In genomic region chr9:127734747-127735529, GRCh38 we compare ENCODE assay signal across 8 cellular contexts. TPM values are rescaled to one million over a fixed set of nuclear protein-coding genes. Genes with fewer than 3 reads are reported as not detected.
DNase-seq lines count a peak whose midpoint lies in the region; TF ChIP-seq lines count a peak whose summit lies in the region.

TSS of gene TOR2A (minus strand) at chr9:127735294. CDS start at chr9:127735270, 24 bp downstream.

- no peaks in the 10 kb centered on the region for H3K9me3 Mint-ChIP-seq in neural crest cell

- H3K4me1 Mint-ChIP-seq in neural crest cell = peaks cover 19% of the 10 kb centered on the region

- H3K4me1 ChIP-seq in HAP-1 (peaks cover 8% of the 10 kb centered on the region), stomach smooth muscle (ENCODE audit: control insufficient read depth, insufficient read depth, low read length) (peaks cover 19% of the 10 kb centered on the region)

- peak; percentile 96 for DNase-seq in GDM1 (lab: John Stamatoyannopoulos, UW)
- DNase-seq in HAP-1 (ENCODE audit: low spot score in 2 of 2) = peak; percentile 96 to 99
- DNase-seq in MG63 = peak; percentile 95
- DNase-seq in SHP77 treated with DMSO at 0.1 percent for 48 hours (lab: John Stamatoyannopoulos, UW) = peak; percentile 89
- DNase-seq in activated effector memory CD4-positive, alpha-beta T cell treated with anti-CD3 and anti-CD28 coated beads, Interleukin-2, amount 50 U/mL, for 16 hours = peak; percentile 99
- DNase-seq in fibroblast of the conjunctiva (ENCODE audit: low read depth) = peak; percentile 96
- peak; percentile 99 for DNase-seq in neural crest cell (ENCODE audit: low read depth, low spot score)

- no peaks in the 10 kb centered on the region for H3K36me3 Mint-ChIP-seq in neural crest cell (ENCODE audit: low read depth)

- H3K9ac ChIP-seq in stomach smooth muscle (ENCODE audit: low read length in 2 of 2) = peak within 1 kb of the TSS; percentile 67 to 74

- in situ Hi-C loops in HAP-1 (cut with MboI; ENCODE audit: low sequenced_read_pairs) = loop anchor here (5.0 to 10.0 kb wide), 2 partner anchors 47 to 180 kb away; partner anchors contain the start of gene ST6GALNAC4

- H3K36me3 ChIP-seq in HAP-1 (replicated peaks) = no peaks in the 10 kb centered on the region
- H3K36me3 ChIP-seq in MG63 = no peaks in the 10 kb centered on the region
- peaks cover 9 to 14% of the 10 kb centered on the region in 2 donors for H3K36me3 ChIP-seq in stomach smooth muscle (ENCODE audit: control insufficient read depth in 2 of 2, insufficient read depth in 2 of 2, low read length in 2 of 2)

- peak within 1 kb of the TSS; percentile 92 for H3K27ac Mint-ChIP-seq in neural crest cell (ENCODE audit: unreplicated experiment)

- H3K9me3 ChIP-seq in HAP-1 (no peaks in the 10 kb centered on the region), MG63 (no peaks in the 10 kb centered on the region), stomach smooth muscle (ENCODE audit: control insufficient read depth in 2 of 2, low read length in 2 of 2) (no peaks in the 10 kb centered on the region)

- no peaks in the 10 kb centered on the region for H3K27me3 Mint-ChIP-seq in neural crest cell (ENCODE audit: low read depth)

- peak within 1 kb of the TSS; percentile 88 for H3K27ac ChIP-seq in stomach smooth muscle (ENCODE audit: low read length)

- H3K4me3 Mint-ChIP-seq in neural crest cell = peak within 1 kb of the TSS; percentile 92

- peak; percentile 97 for TF ChIP-seq CTCF in neural crest cell (conservative IDR thresholded peaks at IDR 0.05)

- H3K27me3 ChIP-seq in HAP-1 (ENCODE audit: low read depth) = no peaks in the 10 kb centered on the region
- H3K27me3 ChIP-seq in MG63 = no peaks in the 10 kb centered on the region
- H3K27me3 ChIP-seq in stomach smooth muscle (ENCODE audit: control insufficient read depth in 1 of 2, insufficient read depth in 2 of 2, low read length in 2 of 2) = no peaks in the 10 kb centered on the region

- H3K4me3 ChIP-seq in HAP-1 (peak within 1 kb of the TSS; percentile 57), MG63 (peak within 1 kb of the TSS; percentile 68), stomach smooth muscle (ENCODE audit: low read length in 2 of 2) (peak within 1 kb of the TSS; percentile 35 to 82)

RNA-seq across cellular contexts. Expression of gene TOR2A, which starts in this region (rescaled TPM):
- 5.8 and 18.7 TPM in 2 replicates for total RNA-seq in MG63 (2014; rRNA removed; shearing (Covaris generic); ENCODE audit: low replicate concordance)
- 25.7 and 27.4 TPM in 2 replicates for total RNA-seq in neural crest cell

Comparison
In these comparisons a context has a peak if more than half of its experiments do, and no peak if none do; other contexts are left out.
1. Peak in every context shown above with its lines: DNase-seq, H3K4me3 ChIP-seq and H3K27ac ChIP-seq.